In genomic region chr12:55932546-55932919, GRCh38 we compare ENCODE assay signal across 1 cellular context.
TF ChIP-seq lines count a peak whose summit lies in the region.

No MANE protein-coding gene starts in this region.

TF ChIP-seq in liver, 16 proteins besides CTCF, POLR2A, EP300 and RAD21 (continued from another document):
- TF ChIP-seq MAX (IDR thresholded peaks at IDR 0.05) = no peak
- TF ChIP-seq TAF1 (conservative IDR thresholded peaks at IDR 0.05) = no peak
- TF ChIP-seq SP1 (IDR thresholded peaks at IDR 0.05) = no peak
